Comparison of ENCODE assay signal across 14 cellular contexts in the genomic region with DNA sequence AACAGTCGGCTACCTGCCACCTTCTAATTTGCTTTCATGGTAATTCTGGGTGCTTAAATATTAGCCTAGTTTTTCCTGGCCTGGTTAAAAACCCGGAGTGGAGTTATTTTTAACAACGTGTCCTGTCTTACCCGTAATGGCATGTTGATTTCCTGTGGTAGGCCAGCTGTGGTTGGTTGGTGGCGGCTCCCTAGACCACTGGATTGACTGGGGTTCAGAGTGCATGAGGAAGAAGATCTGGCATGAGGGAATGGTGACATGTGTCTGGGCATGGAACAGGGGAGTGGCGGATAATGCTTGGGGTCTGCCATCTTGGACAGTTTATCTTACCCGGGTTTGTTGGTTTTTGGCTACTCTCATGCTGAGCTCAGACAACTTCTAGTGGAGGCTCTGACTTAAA.
"Had no signal": no experiment of that assay in that cellular context is flagged by ENCODE, and none has a peak within 500 bp of the region (broad histone marks: within the 10 kb centered on the region; RNA-seq: fewer than 3 reads in every experiment).

No MANE protein-coding gene starts in this region.

- H3K4me2 ChIP-seq: hepatocyte, neural progenitor cell, smooth muscle cell had no signal

- H3K27me3 ChIP-seq: adrenal gland, body of pancreas, hepatocyte, neural progenitor cell, ovary, transverse colon had no signal

- H3K27ac ChIP-seq: adrenal gland, body of pancreas, hepatocyte, neural progenitor cell, ovary, WERI-Rb-1 had no signal

- H3K9ac ChIP-seq: neural progenitor cell had no signal

- H3K4me3 ChIP-seq: adrenal gland, body of pancreas, hepatocyte, neural progenitor cell, ovary, smooth muscle cell, transverse colon had no signal

- H3K36me3 ChIP-seq: ovary had no signal

- ATAC-seq: body of pancreas, left ventricle myocardium superior had no signal

- H2AFZ ChIP-seq: hepatocyte, neural progenitor cell had no signal

- DNase-seq: activated CD4-positive, alpha-beta T cell treated with anti-CD3 and anti-CD28 coated beads for 48 hours; activated naive CD4-positive, alpha-beta T cell treated with anti-CD3 and anti-CD28 coated beads, Interleukin-2, amount 50 U/mL, for 16 hours; adrenal gland; body of pancreas; effector memory CD4-positive, alpha-beta T cell; left ventricle myocardium superior; mesendoderm; ovary; T-helper 9 cell; transverse colon; WERI-Rb-1 had no signal

- H3K9me3 ChIP-seq: adrenal gland, body of pancreas, ovary, transverse colon had no signal

- H3K4me1 ChIP-seq: adrenal gland, neural progenitor cell, transverse colon had no signal
